15 cellular contexts compared by ENCODE assay signal in the genomic region with DNA sequence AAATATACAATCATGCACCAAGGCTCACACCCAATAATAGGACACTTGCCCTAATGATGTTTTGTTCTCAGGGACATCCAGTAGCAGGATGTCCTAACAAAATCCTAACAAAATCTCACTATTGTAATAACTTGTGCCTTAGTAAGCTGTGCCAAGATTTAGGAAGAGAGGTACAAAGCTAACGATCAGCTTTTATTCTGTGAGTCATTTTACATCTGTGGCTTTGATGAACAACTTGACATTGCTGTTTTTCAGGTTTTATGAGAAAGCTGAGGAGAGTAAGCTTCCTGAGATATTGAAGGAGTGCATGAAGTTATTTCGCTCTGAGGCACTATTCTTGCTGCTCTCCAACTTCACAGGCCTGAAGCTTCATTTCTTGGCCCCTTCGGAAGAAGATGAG.
"Had no signal": no experiment of that assay in that cellular context is flagged by ENCODE, and none has a peak within 500 bp of the region (broad histone marks: within the 10 kb centered on the region; RNA-seq: fewer than 3 reads in every experiment).

No MANE protein-coding gene starts in this region.

- DNase-seq: activated B cell treated with CpG ODN at 0.5 μM for 24 hours; activated CD4-positive, alpha-beta T cell treated with anti-CD3 and anti-CD28 coated beads, Interleukin-2, amount 10 ng/mL, durations not matched to agents 7 days and 5 days; activated effector memory CD4-positive, alpha-beta T cell treated with anti-CD3 and anti-CD28 coated beads, Interleukin-2, amount 50 U/mL, for 16 hours; activated naive CD8-positive, alpha-beta T cell treated with anti-CD3 and anti-CD28 coated beads, Interleukin-2, amount 10 ng/mL, durations not matched to agents 7 days and 5 days; activated T-cell treated with anti-CD3 and anti-CD28 coated beads for 4 hours; brain microvascular endothelial cell; nucleus accumbens; posterior cingulate gyrus; retina; stimulated activated CD4-positive, alpha-beta T cell treated with anti-CD3 and anti-CD28 coated beads, Interleukin-2, amount 100 ng/mL, for 48 hours; stimulated activated naive CD4-positive, alpha-beta T cell; T-helper 17 cell had no signal

- H3K27ac Mint-ChIP-seq: activated B cell treated with CpG ODN at 0.5 μM for 24 hours; activated CD4-positive, alpha-beta T cell treated with anti-CD3 and anti-CD28 coated beads, Interleukin-2, amount 10 ng/mL, durations not matched to agents 7 days and 5 days; activated naive CD8-positive, alpha-beta T cell treated with anti-CD3 and anti-CD28 coated beads, Interleukin-2, amount 10 ng/mL, durations not matched to agents 7 days and 5 days; nephron; T-helper 17 cell had no signal

- H3K27me3 ChIP-seq: brain microvascular endothelial cell, esophagus muscularis mucosa, tibial nerve had no signal

- H3K9me3 ChIP-seq: esophagus muscularis mucosa, tibial nerve had no signal

- H3K4me3 Mint-ChIP-seq: activated B cell treated with CpG ODN at 0.5 μM for 24 hours; activated CD4-positive, alpha-beta T cell treated with anti-CD3 and anti-CD28 coated beads, Interleukin-2, amount 10 ng/mL, durations not matched to agents 7 days and 5 days; activated naive CD8-positive, alpha-beta T cell treated with anti-CD3 and anti-CD28 coated beads, Interleukin-2, amount 10 ng/mL, durations not matched to agents 7 days and 5 days; nephron; T-helper 17 cell had no signal

- H3K27me3 Mint-ChIP-seq: activated B cell treated with CpG ODN at 0.5 μM for 24 hours; activated CD4-positive, alpha-beta T cell treated with anti-CD3 and anti-CD28 coated beads, Interleukin-2, amount 10 ng/mL, durations not matched to agents 7 days and 5 days; activated naive CD8-positive, alpha-beta T cell treated with anti-CD3 and anti-CD28 coated beads, Interleukin-2, amount 10 ng/mL, durations not matched to agents 7 days and 5 days; T-helper 17 cell had no signal

- ATAC-seq: T-helper 17 cell had no signal

- H3K27ac ChIP-seq: brain microvascular endothelial cell, esophagus muscularis mucosa, tibial nerve had no signal

- H3K4me1 ChIP-seq: esophagus muscularis mucosa, tibial nerve had no signal

- H3K4me1 Mint-ChIP-seq: activated B cell treated with CpG ODN at 0.5 μM for 24 hours; activated CD4-positive, alpha-beta T cell treated with anti-CD3 and anti-CD28 coated beads, Interleukin-2, amount 10 ng/mL, durations not matched to agents 7 days and 5 days; activated naive CD8-positive, alpha-beta T cell treated with anti-CD3 and anti-CD28 coated beads, Interleukin-2, amount 10 ng/mL, durations not matched to agents 7 days and 5 days; nephron had no signal

- H3K9me3 Mint-ChIP-seq: activated B cell treated with CpG ODN at 0.5 μM for 24 hours; activated CD4-positive, alpha-beta T cell treated with anti-CD3 and anti-CD28 coated beads, Interleukin-2, amount 10 ng/mL, durations not matched to agents 7 days and 5 days; activated naive CD8-positive, alpha-beta T cell treated with anti-CD3 and anti-CD28 coated beads, Interleukin-2, amount 10 ng/mL, durations not matched to agents 7 days and 5 days; nephron had no signal

- H3K4me3 ChIP-seq: esophagus muscularis mucosa, tibial nerve had no signal
